Comparison of ENCODE assay signal across 1 cellular context in the genomic region with DNA sequence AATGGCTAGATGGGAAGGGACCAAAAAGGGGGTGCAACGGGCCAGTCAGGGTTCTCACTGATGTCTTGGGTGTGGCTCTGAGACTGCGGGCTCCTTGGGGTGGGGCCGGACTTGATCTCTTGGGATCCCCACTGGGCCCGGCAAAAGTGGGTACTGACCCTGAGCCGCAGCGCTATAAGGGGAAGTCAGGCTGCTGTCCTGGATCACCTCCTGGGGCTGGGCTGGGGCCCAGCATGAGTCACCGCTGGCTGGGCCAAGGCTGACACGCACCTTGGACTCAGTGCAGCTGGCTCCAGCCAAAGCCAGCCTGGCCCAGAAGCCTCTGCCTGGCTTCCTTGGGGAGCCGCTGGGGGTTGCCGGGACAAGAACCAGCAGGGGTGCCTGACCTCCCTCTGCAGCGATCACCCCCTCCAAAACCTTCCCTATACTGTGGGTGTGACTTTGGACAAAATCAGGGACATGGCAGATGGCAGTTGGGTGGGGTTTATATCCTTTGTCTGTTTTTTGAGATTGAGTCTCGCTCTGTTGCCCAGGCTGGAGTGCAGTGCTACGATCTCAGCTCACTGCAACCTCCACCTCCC.
A peak's percentile ranks its signal among the peaks of the same experiment; 100 is the strongest.
TF ChIP-seq lines count a peak whose summit lies in the region.

No MANE protein-coding gene starts in this region.

TF ChIP-seq in HepG2, 621 proteins besides CTCF, POLR2A, EP300 and RAD21 (continues in another document):
- no peak for TF ChIP-seq ZFP62 (CRISPR knock-in tag; IDR thresholded peaks at IDR 0.05)
- no peak for TF ChIP-seq EHMT2 (IDR thresholded peaks at IDR 0.05; ENCODE audit: borderline replicate concordance, low read depth, low read length)
- no peak for TF ChIP-seq ZNF10 (CRISPR knock-in tag; IDR thresholded peaks at IDR 0.05; ENCODE audit: borderline replicate concordance, low read depth)
- TF ChIP-seq, protein P1, sequence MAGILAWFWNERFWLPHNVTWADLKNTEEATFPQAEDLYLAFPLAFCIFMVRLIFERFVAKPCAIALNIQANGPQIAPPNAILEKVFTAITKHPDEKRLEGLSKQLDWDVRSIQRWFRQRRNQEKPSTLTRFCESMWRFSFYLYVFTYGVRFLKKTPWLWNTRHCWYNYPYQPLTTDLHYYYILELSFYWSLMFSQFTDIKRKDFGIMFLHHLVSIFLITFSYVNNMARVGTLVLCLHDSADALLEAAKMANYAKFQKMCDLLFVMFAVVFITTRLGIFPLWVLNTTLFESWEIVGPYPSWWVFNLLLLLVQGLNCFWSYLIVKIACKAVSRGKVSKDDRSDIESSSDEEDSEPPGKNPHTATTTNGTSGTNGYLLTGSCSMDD (CRISPR knock-in tag; IDR thresholded peaks at IDR 0.05) = no peak
- no peak for TF ChIP-seq TSC22D2 (CRISPR knock-in tag; IDR thresholded peaks at IDR 0.05; ENCODE audit: borderline replicate concordance)
- TF ChIP-seq KLF9 (CRISPR knock-in tag; IDR thresholded peaks at IDR 0.05; ENCODE audit: low read depth) = 0 out of 2 replicates have a peak, but pooled peaks have one; percentile 20
- peak; percentile 13; the same call in 1 of the 2 replicates for TF ChIP-seq CHD4 (IDR thresholded peaks at IDR 0.05; ENCODE audit: borderline replicate concordance, low read length)
- no peak for TF ChIP-seq ZNF17 (CRISPR knock-in tag; IDR thresholded peaks at IDR 0.05)
- 0 out of 2 replicates have a peak, but pooled peaks have one; percentile 50 for TF ChIP-seq ZNF329 (CRISPR knock-in tag; IDR thresholded peaks at IDR 0.05; ENCODE audit: low read depth)
- no peak for TF ChIP-seq TAF15 (IDR thresholded peaks at IDR 0.05; ENCODE audit: low read depth, low read length, poor library complexity, severe bottlenecking)
- TF ChIP-seq, protein P2, sequence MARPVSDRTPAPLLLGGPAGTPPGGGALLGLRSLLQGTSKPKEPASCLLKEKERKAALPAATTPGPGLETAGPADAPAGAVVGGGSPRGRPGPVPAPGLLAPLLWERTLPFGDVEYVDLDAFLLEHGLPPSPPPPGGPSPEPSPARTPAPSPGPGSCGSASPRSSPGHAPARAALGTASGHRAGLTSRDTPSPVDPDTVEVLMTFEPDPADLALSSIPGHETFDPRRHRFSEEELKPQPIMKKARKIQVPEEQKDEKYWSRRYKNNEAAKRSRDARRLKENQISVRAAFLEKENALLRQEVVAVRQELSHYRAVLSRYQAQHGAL (CRISPR knock-in tag; IDR thresholded peaks at IDR 0.05; ENCODE audit: not compliant biosample characterization) = peak; percentile 38
- TF ChIP-seq ISL2 (CRISPR knock-in tag; IDR thresholded peaks at IDR 0.05) = peak; percentile 30; the same call in 1 of the 2 replicates
- TF ChIP-seq FOXK2 (IDR thresholded peaks at IDR 0.05) = no peak
- 0 out of 2 replicates have a peak, but pooled peaks have one; percentile 64 for TF ChIP-seq MXD4 (CRISPR knock-in tag; IDR thresholded peaks at IDR 0.05)
- TF ChIP-seq MXI1 (IDR thresholded peaks at IDR 0.05; ENCODE audit: borderline replicate concordance, low read depth, low read length) = peak; percentile 62; the same call in 1 of the 3 replicates
- peak; percentile 51; the same call in 1 of the 2 replicates for TF ChIP-seq ZKSCAN8 (CRISPR knock-in tag; IDR thresholded peaks at IDR 0.05; ENCODE audit: borderline replicate concordance)
- peak; percentile 36; the same call in 1 of the 2 replicates for TF ChIP-seq ZNF800 (CRISPR knock-in tag; IDR thresholded peaks at IDR 0.05)
- no peak for TF ChIP-seq SUZ12 (IDR thresholded peaks at IDR 0.05; ENCODE audit: low read depth, low read length)
- TF ChIP-seq CHD2 (IDR thresholded peaks at IDR 0.05; ENCODE audit: low read depth, low read length) = no peak
- TF ChIP-seq ISX (CRISPR knock-in tag; conservative IDR thresholded peaks at IDR 0.05) = no peak
- TF ChIP-seq, protein P3, sequence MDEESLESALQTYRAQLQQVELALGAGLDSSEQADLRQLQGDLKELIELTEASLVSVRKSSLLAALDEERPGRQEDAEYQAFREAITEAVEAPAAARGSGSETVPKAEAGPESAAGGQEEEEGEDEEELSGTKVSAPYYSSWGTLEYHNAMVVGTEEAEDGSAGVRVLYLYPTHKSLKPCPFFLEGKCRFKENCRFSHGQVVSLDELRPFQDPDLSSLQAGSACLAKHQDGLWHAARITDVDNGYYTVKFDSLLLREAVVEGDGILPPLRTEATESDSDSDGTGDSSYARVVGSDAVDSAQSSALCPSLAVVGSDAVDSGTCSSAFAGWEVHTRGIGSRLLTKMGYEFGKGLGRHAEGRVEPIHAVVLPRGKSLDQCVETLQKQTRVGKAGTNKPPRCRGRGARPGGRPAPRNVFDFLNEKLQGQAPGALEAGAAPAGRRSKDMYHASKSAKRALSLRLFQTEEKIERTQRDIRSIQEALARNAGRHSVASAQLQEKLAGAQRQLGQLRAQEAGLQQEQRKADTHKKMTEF (CRISPR knock-in tag; IDR thresholded peaks at IDR 0.05) = peak; percentile 67; the same call in 1 of the 2 replicates
- no peak for TF ChIP-seq ZNF484 (CRISPR knock-in tag; IDR thresholded peaks at IDR 0.05; ENCODE audit: borderline replicate concordance, low read depth)
- TF ChIP-seq ZSCAN30 (CRISPR knock-in tag; IDR thresholded peaks at IDR 0.05) = no peak
- TF ChIP-seq ZNF709 (CRISPR knock-in tag; IDR thresholded peaks at IDR 0.05) = no peak
- peak; percentile 26 for TF ChIP-seq YY1 (IDR thresholded peaks at IDR 0.05; ENCODE audit: insufficient read depth, insufficient replicate concordance, low read depth, low read length)
- no peak for TF ChIP-seq ONECUT2 (CRISPR knock-in tag; IDR thresholded peaks at IDR 0.05)
- TF ChIP-seq PITX1 (CRISPR knock-in tag; IDR thresholded peaks at IDR 0.05) = peak; percentile 42
- peak; percentile 43; the same call in 1 of the 2 replicates for TF ChIP-seq ZFP1 (CRISPR knock-in tag; IDR thresholded peaks at IDR 0.05)
- TF ChIP-seq HNF4A (CRISPR knock-in tag; IDR thresholded peaks at IDR 0.05) = peak; percentile 92
- peak; percentile 90; the same call in 1 of the 2 replicates for TF ChIP-seq ZFP36L1 (CRISPR knock-in tag; IDR thresholded peaks at IDR 0.05)
- TF ChIP-seq AHDC1 (CRISPR knock-in tag; IDR thresholded peaks at IDR 0.05; ENCODE audit: borderline replicate concordance) = no peak; the same call in 1 of the 2 replicates
- TF ChIP-seq RXRB (CRISPR knock-in tag; IDR thresholded peaks at IDR 0.05; ENCODE audit: borderline replicate concordance) = peak; percentile 73
- no peak for TF ChIP-seq GTF2F1 (IDR thresholded peaks at IDR 0.05; ENCODE audit: low read length)
- TF ChIP-seq, protein P4, sequence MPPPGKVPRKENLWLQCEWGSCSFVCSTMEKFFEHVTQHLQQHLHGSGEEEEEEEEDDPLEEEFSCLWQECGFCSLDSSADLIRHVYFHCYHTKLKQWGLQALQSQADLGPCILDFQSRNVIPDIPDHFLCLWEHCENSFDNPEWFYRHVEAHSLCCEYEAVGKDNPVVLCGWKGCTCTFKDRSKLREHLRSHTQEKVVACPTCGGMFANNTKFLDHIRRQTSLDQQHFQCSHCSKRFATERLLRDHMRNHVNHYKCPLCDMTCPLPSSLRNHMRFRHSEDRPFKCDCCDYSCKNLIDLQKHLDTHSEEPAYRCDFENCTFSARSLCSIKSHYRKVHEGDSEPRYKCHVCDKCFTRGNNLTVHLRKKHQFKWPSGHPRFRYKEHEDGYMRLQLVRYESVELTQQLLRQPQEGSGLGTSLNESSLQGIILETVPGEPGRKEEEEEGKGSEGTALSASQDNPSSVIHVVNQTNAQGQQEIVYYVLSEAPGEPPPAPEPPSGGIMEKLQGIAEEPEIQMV (CRISPR knock-in tag; IDR thresholded peaks at IDR 0.05; ENCODE audit: low read depth) = no peak
- TF ChIP-seq, protein P5, sequence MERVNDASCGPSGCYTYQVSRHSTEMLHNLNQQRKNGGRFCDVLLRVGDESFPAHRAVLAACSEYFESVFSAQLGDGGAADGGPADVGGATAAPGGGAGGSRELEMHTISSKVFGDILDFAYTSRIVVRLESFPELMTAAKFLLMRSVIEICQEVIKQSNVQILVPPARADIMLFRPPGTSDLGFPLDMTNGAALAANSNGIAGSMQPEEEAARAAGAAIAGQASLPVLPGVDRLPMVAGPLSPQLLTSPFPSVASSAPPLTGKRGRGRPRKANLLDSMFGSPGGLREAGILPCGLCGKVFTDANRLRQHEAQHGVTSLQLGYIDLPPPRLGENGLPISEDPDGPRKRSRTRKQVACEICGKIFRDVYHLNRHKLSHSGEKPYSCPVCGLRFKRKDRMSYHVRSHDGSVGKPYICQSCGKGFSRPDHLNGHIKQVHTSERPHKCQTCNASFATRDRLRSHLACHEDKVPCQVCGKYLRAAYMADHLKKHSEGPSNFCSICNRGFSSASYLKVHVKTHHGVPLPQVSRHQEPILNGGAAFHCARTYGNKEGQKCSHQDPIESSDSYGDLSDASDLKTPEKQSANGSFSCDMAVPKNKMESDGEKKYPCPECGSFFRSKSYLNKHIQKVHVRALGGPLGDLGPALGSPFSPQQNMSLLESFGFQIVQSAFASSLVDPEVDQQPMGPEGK (CRISPR knock-in tag; IDR thresholded peaks at IDR 0.05) = peak; percentile 84
- no peak for TF ChIP-seq ZNF496 (CRISPR knock-in tag; IDR thresholded peaks at IDR 0.05; ENCODE audit: insufficient replicate concordance)
- TF ChIP-seq, protein P6, sequence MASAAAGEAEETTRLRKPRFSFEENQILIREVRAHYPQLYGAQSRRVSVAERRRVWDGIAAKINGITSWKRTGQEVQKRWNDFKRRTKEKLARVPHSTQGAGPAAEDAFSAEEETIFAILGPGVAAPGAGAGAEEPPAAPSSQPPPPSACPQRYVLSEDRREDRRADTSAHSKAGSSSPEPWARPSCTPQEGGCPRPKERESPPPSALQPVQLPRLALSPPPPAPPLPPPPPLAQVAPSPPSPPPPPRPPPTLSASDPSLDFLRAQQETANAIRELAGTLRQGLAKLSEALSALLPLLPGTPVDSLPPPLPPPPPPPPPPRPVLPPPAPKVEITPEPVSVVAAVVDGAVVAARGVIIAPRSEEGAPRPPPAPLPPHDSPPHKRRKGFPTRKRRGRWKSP (CRISPR knock-in tag; IDR thresholded peaks at IDR 0.05) = peak; percentile 37; the same call in 1 of the 2 replicates
- no peak for TF ChIP-seq NFKB2 (CRISPR knock-in tag; IDR thresholded peaks at IDR 0.05; ENCODE audit: borderline replicate concordance)
